ENCODE assay signal across 19 cellular contexts in the genomic region with DNA sequence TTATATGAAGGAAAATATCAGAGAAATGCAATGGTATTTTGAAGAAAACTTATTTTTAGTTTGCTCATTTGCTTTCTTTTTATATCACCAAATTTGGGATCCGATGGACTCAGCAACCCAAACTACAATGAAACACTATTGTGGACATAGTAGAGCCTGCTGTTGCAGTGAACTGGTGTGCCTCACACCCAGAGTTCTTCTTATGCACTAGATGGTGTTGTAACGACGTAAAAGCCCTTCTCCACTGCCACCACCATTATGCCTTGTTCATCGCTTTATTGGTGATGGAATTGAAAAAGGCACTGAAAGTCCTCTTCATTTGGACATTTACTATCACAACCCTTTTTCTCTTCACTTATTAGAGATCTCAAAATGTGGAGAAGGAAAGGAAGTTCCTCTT.
"Had no signal": no experiment of that assay in that cellular context is flagged by ENCODE, and none has a peak within 500 bp of the region (broad histone marks: within the 10 kb centered on the region; RNA-seq: fewer than 3 reads in every experiment).

No MANE protein-coding gene starts in this region.

- FAIRE-seq: urothelium cell line had no signal

- H3K9me3 ChIP-seq: colonic mucosa, gastrocnemius medialis, neutrophil, sigmoid colon, tibial nerve had no signal

- H3K27ac ChIP-seq: brain microvascular endothelial cell, colonic mucosa, gastrocnemius medialis, heart right ventricle, neutrophil, parathyroid adenoma, sigmoid colon, tibial nerve had no signal

- ATAC-seq: activated naive CD8-positive, alpha-beta T cell treated with anti-CD3 and anti-CD28 coated beads, Interleukin-2, amount 50 U/mL, for 24 hours; gastrocnemius medialis; heart right ventricle; natural killer cell treated with Interleukin-12 subunit alpha and Interleukin-12 subunit beta and Interleukin-15 and Interleukin-18, amount 100 ng/mL, for 72 hours had no signal

- DNase-seq: activated CD4-positive, CD25-positive, alpha-beta regulatory T cell treated with anti-CD3 and anti-CD28 coated beads, Interleukin-2, amount 50 U/mL, for 72 hours; activated CD8-positive, alpha-beta memory T cell treated with anti-CD3 and anti-CD28 coated beads for 24 hours; activated CD8-positive, alpha-beta memory T cell treated with anti-CD3 and anti-CD28 coated beads, Interleukin-2, amount 50 U/mL, for 48 hours; activated effector memory CD4-positive, alpha-beta T cell treated with Interleukin-2 at 50 U/mL for 16 hours; activated naive CD4-positive, alpha-beta T cell treated with anti-CD3 and anti-CD28 coated beads, Interleukin-2, amount 10 ng/mL, durations not matched to agents 7 days and 5 days; activated naive CD8-positive, alpha-beta T cell treated with anti-CD3 and anti-CD28 coated beads, Interleukin-2, amount 50 U/mL, for 24 hours; activated T-cell treated with anti-CD3 and anti-CD28 coated beads, Interleukin-2, amount 50 U/mL, for 48 hours; brain microvascular endothelial cell; central memory CD4-positive, alpha-beta T cell; colonic mucosa; gastrocnemius medialis; heart right ventricle; sigmoid colon; stimulated activated naive CD4-positive, alpha-beta T cell had no signal

- H3K36me3 ChIP-seq: brain microvascular endothelial cell, colonic mucosa, gastrocnemius medialis, heart right ventricle, neutrophil, sigmoid colon, tibial nerve had no signal

- H3K4me3 ChIP-seq: colonic mucosa, gastrocnemius medialis, heart right ventricle, sigmoid colon, tibial nerve had no signal

- H3K4me1 ChIP-seq: colonic mucosa, gastrocnemius medialis, heart right ventricle, parathyroid adenoma, sigmoid colon, tibial nerve had no signal

- H3K27me3 ChIP-seq: brain microvascular endothelial cell, colonic mucosa, gastrocnemius medialis, heart right ventricle, neutrophil, sigmoid colon, tibial nerve had no signal
